ENCODE assay signal across 8 cellular contexts in the genomic region with DNA sequence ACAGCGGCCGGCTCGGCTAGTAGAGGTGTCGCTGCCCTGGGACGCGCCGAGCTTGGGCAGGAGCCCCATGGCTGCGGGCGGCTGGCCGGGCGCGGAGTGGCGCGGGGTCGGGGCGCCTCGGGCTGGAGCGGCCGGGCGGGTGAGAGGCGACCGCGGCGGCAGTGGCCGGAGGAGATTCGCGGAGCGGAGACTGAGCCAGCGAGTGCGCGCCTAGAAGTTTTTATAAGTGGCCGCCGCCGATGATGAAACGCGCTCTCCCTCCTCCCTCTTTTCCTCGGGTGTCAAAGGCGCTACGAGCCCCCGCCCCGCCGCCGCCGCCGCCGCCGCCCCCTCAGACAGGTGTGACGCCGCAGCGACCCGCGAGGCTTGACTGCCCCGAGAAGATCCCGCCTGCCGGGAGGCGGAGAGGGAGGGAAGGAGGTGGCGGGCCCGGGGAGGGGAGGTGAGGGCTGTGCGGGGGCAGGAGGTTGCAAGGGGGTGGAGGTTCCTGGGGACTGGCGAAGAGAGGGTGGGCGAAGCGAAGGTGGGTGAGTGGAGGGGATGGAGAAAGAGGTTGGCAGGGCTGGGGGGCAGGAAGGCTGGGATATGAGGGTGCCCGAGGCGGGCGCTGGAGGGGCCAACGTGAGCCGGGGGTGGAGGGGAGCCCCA. TPM values are rescaled to one million over a fixed set of nuclear protein-coding genes. Genes with fewer than 3 reads are reported as not detected.
DNase-seq lines count a peak whose midpoint lies in the region; ATAC-seq and TF ChIP-seq lines count a peak whose summit lies in the region.

TSS of gene SLCO2A1 (minus strand) at position 192 of the 648 bp plus-strand sequence. CDS start at position 69, 123 bp downstream.

- DNase-seq in BE2C (peak; percentile 28), iPS DF 6.9 (ENCODE audit: low read depth, low spot score) (no peak), sigmoid colon (peak; percentile 62), NK-92 (lab: John Stamatoyannopoulos, UW; ENCODE audit: unreplicated experiment) (no peak)
- DNase-seq in activated naive CD8-positive, alpha-beta T cell treated with anti-CD3 and anti-CD28 coated beads, Interleukin-2, amount 10 ng/mL, durations not matched to agents 7 days and 5 days: peak; percentile 38

- no peak within 1 kb of the TSS for H3K27ac Mint-ChIP-seq in activated naive CD8-positive, alpha-beta T cell treated with anti-CD3 and anti-CD28 coated beads, Interleukin-2, amount 10 ng/mL, durations not matched to agents 7 days and 5 days

- H3K9me3 Mint-ChIP-seq in activated naive CD8-positive, alpha-beta T cell treated with anti-CD3 and anti-CD28 coated beads, Interleukin-2, amount 10 ng/mL, durations not matched to agents 7 days and 5 days: no peaks in the 10 kb centered on the region

- H3K36me3 ChIP-seq in BE2C (no peaks in the 10 kb centered on the region), HUES48 (ENCODE audit: control insufficient read depth, insufficient read depth, low read length) (no peaks in the 10 kb centered on the region), iPS DF 6.9 (ENCODE audit: control insufficient read depth, insufficient read depth, low read length) (no peaks in the 10 kb centered on the region), sigmoid colon (no peaks in the 10 kb centered on the region)

- H3K36me3 Mint-ChIP-seq in activated naive CD8-positive, alpha-beta T cell treated with anti-CD3 and anti-CD28 coated beads, Interleukin-2, amount 10 ng/mL, durations not matched to agents 7 days and 5 days: no peaks in the 10 kb centered on the region

- no peaks in the 10 kb centered on the region for H3K9me3 ChIP-seq in BE2C
- H3K9me3 ChIP-seq in HUES48 (ENCODE audit: control insufficient read depth, insufficient read depth, low read length): no peaks in the 10 kb centered on the region
- H3K9me3 ChIP-seq in iPS DF 6.9 (ENCODE audit: control insufficient read depth, insufficient read depth, low read length): no peaks in the 10 kb centered on the region
- H3K9me3 ChIP-seq in sigmoid colon: no peaks in the 10 kb centered on the region

- TF ChIP-seq CTCF in BE2C (IDR thresholded peaks at IDR 0.05; ENCODE audit: low read depth, low read length) (no peak), sigmoid colon (IDR thresholded peaks at IDR 0.05) (no peak)

- intact Hi-C loops in sigmoid colon (cut with DNase I): no loop called here

- H3K4me3 Mint-ChIP-seq in activated naive CD8-positive, alpha-beta T cell treated with anti-CD3 and anti-CD28 coated beads, Interleukin-2, amount 10 ng/mL, durations not matched to agents 7 days and 5 days: peak within 1 kb of the TSS; percentile 71

- H3K4me1 Mint-ChIP-seq in activated naive CD8-positive, alpha-beta T cell treated with anti-CD3 and anti-CD28 coated beads, Interleukin-2, amount 10 ng/mL, durations not matched to agents 7 days and 5 days: peaks cover 6% of the 10 kb centered on the region

- no peak for TF ChIP-seq POLR2A in sigmoid colon (IDR thresholded peaks at IDR 0.05)

- peaks cover 29% of the 10 kb centered on the region for H3K27me3 ChIP-seq in BE2C
- H3K27me3 ChIP-seq in HUES48 (ENCODE audit: control insufficient read depth, insufficient read depth, low read length): peaks cover 41% of the 10 kb centered on the region
- peaks cover 11% of the 10 kb centered on the region; the same call in 1 of the 2 replicates for H3K27me3 ChIP-seq in iPS DF 6.9 (ENCODE audit: control insufficient read depth, insufficient read depth, low read length)
- H3K27me3 ChIP-seq in sigmoid colon: peaks cover 4 to 23% (median 8%) of the 10 kb centered on the region in 3 donors

- H3K4me3 ChIP-seq in BE2C (ENCODE audit: low read depth, low read length) (peak within 1 kb of the TSS; percentile 44), HUES48 (ENCODE audit: low read depth, low read length) (peak within 1 kb of the TSS; percentile 71), iPS DF 6.9 (ENCODE audit: low read length) (peak within 1 kb of the TSS; percentile 71; the same call in 1 of the 2 replicates), sigmoid colon (peak within 1 kb of the TSS; percentile 35 to 64 (median 51))

- no peak within 1 kb of the TSS for H3K27ac ChIP-seq in HUES48 (ENCODE audit: low read depth, low read length)
- H3K27ac ChIP-seq in iPS DF 6.9 (ENCODE audit: low read length): no peak within 1 kb of the TSS
- peak within 1 kb of the TSS in 2 of 4 donors; percentile 43 to 52 for H3K27ac ChIP-seq in sigmoid colon

- no CpG with 5 or more reads among the region's 67 CpGs for WGBS in iPS DF 6.9 (ENCODE audit: insufficient coverage, insufficient read length)
- WGBS in sigmoid colon, 2 donors: 1 to 2% methylated on average over 66 of the region's 67 CpGs

- peak within 1 kb of the TSS; percentile 0; the same call in 1 of the 2 replicates for H3K9ac ChIP-seq in HUES48 (ENCODE audit: low read depth, low read length)

- ATAC-seq in activated naive CD8-positive, alpha-beta T cell treated with anti-CD3 and anti-CD28 coated beads, Interleukin-2, amount 10 ng/mL, durations not matched to agents 7 days and 5 days (ENCODE audit: low read depth): peak; percentile 36
- ATAC-seq in GM19452 (IDR thresholded peaks at IDR 0.05; ENCODE audit: unreplicated experiment) (no peak), GM18498 (IDR thresholded peaks at IDR 0.05; ENCODE audit: unreplicated experiment) (no peak)

- H3K4me1 ChIP-seq in BE2C (no peaks in the 10 kb centered on the region), HUES48 (ENCODE audit: control insufficient read depth, insufficient read depth, low read length) (peaks cover 12% of the 10 kb centered on the region), iPS DF 6.9 (ENCODE audit: control insufficient read depth, insufficient read depth, low read length) (no peaks in the 10 kb centered on the region), sigmoid colon (peaks cover 0 to 21% (median 17%) of the 10 kb centered on the region in 4 donors)

- POLR2A ChIA-PET in activated naive CD8-positive, alpha-beta T cell treated with anti-CD3 and anti-CD28 coated beads, Interleukin-2, amount 10 ng/mL, durations not matched to agents 7 days and 5 days (lab: Charles Lee): no interaction called here

- no peak for TF ChIP-seq EP300 in sigmoid colon (IDR thresholded peaks at IDR 0.05)

- H3K27me3 Mint-ChIP-seq in activated naive CD8-positive, alpha-beta T cell treated with anti-CD3 and anti-CD28 coated beads, Interleukin-2, amount 10 ng/mL, durations not matched to agents 7 days and 5 days: peaks cover 50% of the 10 kb centered on the region

RNA-seq across cellular contexts. Expression of gene SLCO2A1, which starts in this region (rescaled TPM):
- polyA plus RNA-seq in BE2C (2012; ENCODE audit: insufficient read depth, insufficient read length, low read depth): not detected
- total RNA-seq in activated naive CD8-positive, alpha-beta T cell treated with anti-CD3 and anti-CD28 coated beads, Interleukin-2, amount 10 ng/mL, durations not matched to agents 7 days and 5 days: not detected
- 1 to 10 TPM; 3.3 to 10.0 (median 6.8) TPM for total RNA-seq in sigmoid colon
- 10 to 100 TPM in 1 of 3 donors, 1 to 10 TPM in 2; 1.8 to 22.1 (median 3.2) TPM for polyA plus RNA-seq in sigmoid colon

Comparison
In these comparisons a context has a peak if more than half of its experiments do, and no peak if none do; other contexts are left out.
1. RNA of gene SLCO2A1 (total RNA-seq): 3.3 to 10.0 TPM in sigmoid colon; not detected in activated naive CD8-positive, alpha-beta T cell treated with anti-CD3 and anti-CD28 coated beads, Interleukin-2, amount 10 ng/mL, durations not matched to agents 7 days and 5 days; every median in the first group is over 4 times any median in the second.
2. Peak in DNase-seq and ATAC-seq in activated naive CD8-positive, alpha-beta T cell treated with anti-CD3 and anti-CD28 coated beads, Interleukin-2, amount 10 ng/mL, durations not matched to agents 7 days and 5 days; RNA of the gene not detected or under 1 TPM.
3. DNase-seq: peak in BE2C (single experiment) and sigmoid colon (single experiment); none in iPS DF 6.9 (single experiment) and NK-92 (single experiment).
4. Peak in every context shown above with its lines, with median percentiles within 50 percentile points of each other: H3K4me3 ChIP-seq.